In genomic region chr9:113219186-113219936, GRCh38 we compare ENCODE assay signal across 8 cellular contexts. TPM values are rescaled to one million over a fixed set of nuclear protein-coding genes. Genes with fewer than 3 reads are reported as not detected.
DNase-seq lines count a peak whose midpoint lies in the region; ATAC-seq, FAIRE-seq and TF ChIP-seq lines count a peak whose summit lies in the region.

No MANE protein-coding gene starts in this region.

- H3K4me1 ChIP-seq in HepG2 (ENCODE audit: insufficient read depth, low read length) = peaks cover 34% of the 10 kb centered on the region
- H3K4me1 ChIP-seq in body of pancreas = peaks cover 46% of the 10 kb centered on the region
- H3K4me1 ChIP-seq in SJCRH30 = peaks cover 9% of the 10 kb centered on the region

- H3K27ac ChIP-seq in HepG2 (ENCODE audit: extremely low read length, insufficient read depth, low read length) = no peak overlapping the region
- H3K27ac ChIP-seq in body of pancreas = peak overlapping the region in 1 of 4 donors; percentile 53
- no peak overlapping the region for H3K27ac ChIP-seq in SJCRH30

- peak overlapping the region; percentile 87; the same call in 1 of the 2 replicates for H3K9ac ChIP-seq in HepG2 (ENCODE audit: insufficient read depth, low read depth, low read length)

- in situ Hi-C loops in HepG2 (cut with HindIII; ENCODE audit: extremely low pct_ligation_motif_present, low pct_unique_long_range_greater_than_20kb) = no loop called here

- CTCF ChIA-PET in activated CD4-positive, alpha-beta T cell treated with anti-CD3 and anti-CD28 coated beads, Interleukin-2, amount 10 ng/mL, durations not matched to agents 7 days and 5 days (lab: Charles Lee) = interaction anchor here (1.2 to 1.7 kb wide), 4 partner anchors 13 to 56 kb away, joined by 4 to 5 read pairs (median 4); no protein-coding TSS in a partner anchor
- CTCF ChIA-PET in HepG2 (lab: Yijun Ruan, JAX; ENCODE audit: low intra/inter-chr PET ratio, low total read pairs) = no interaction called here

- no peak for FAIRE-seq in HepG2 (lab: Jason Lieb, UNC)

- H3K4me1 Mint-ChIP-seq in activated CD4-positive, alpha-beta T cell treated with anti-CD3 and anti-CD28 coated beads, Interleukin-2, amount 10 ng/mL, durations not matched to agents 7 days and 5 days = peaks cover 56% of the 10 kb centered on the region

- ATAC-seq in HG02885 (IDR thresholded peaks at IDR 0.05; ENCODE audit: poor library complexity, unreplicated experiment) (peak; percentile 42), HepG2 (no peak), body of pancreas (no peak)

- no peaks in the 10 kb centered on the region for H3K9me3 Mint-ChIP-seq in activated CD4-positive, alpha-beta T cell treated with anti-CD3 and anti-CD28 coated beads, Interleukin-2, amount 10 ng/mL, durations not matched to agents 7 days and 5 days

- H3K4me2 ChIP-seq in HepG2 (ENCODE audit: low read depth, low read length) = peak overlapping the region; percentile 85

- intact Hi-C loops in HepG2 (cut with micrococcal nuclease; ENCODE audit: unreplicated experiment) (no loop called here), body of pancreas (cut with DNase I) (no loop called here)

- H2AFZ ChIP-seq in HepG2 (ENCODE audit: low read length) = no peak overlapping the region

- peak overlapping the region; percentile 94 for H3K4me3 Mint-ChIP-seq in activated CD4-positive, alpha-beta T cell treated with anti-CD3 and anti-CD28 coated beads, Interleukin-2, amount 10 ng/mL, durations not matched to agents 7 days and 5 days

- POLR2A ChIA-PET in activated CD4-positive, alpha-beta T cell treated with anti-CD3 and anti-CD28 coated beads, Interleukin-2, amount 10 ng/mL, durations not matched to agents 7 days and 5 days (lab: Charles Lee) = interaction anchor here (0.7 to 1.7 kb wide), 3 partner anchors 8 to 536 kb away, joined by 3 to 5 read pairs (median 3); no protein-coding TSS in a partner anchor
- POLR2A ChIA-PET in HepG2 (lab: Yijun Ruan, JAX) = interaction anchor here (1.5 kb wide), 1 partner anchor 9 kb away, joined by 3 read pairs; no protein-coding TSS in a partner anchor

- WGBS in HepG2 (ENCODE audit: low lambda C conversion rate) = 58% methylated on average over 3 of the region's 3 CpGs
- WGBS in body of pancreas, 2 donors = 67% methylated on average over 3 of the region's 3 CpGs

- H3K9me3 ChIP-seq in HepG2 (ENCODE audit: low read length) (no peaks in the 10 kb centered on the region), body of pancreas (no peaks in the 10 kb centered on the region), SJCRH30 (replicated peaks) (no peaks in the 10 kb centered on the region)

- no peak for DNase-seq in activated CD4-positive, alpha-beta T cell treated with anti-CD3 and anti-CD28 coated beads, Interleukin-2, amount 10 ng/mL, durations not matched to agents 7 days and 5 days
- DNase-seq in activated CD4-positive, alpha-beta T cell treated with anti-CD3 and anti-CD28 coated beads for 4 hours = no peak
- peak; percentile 35 for DNase-seq in SIG-M5 (lab: John Stamatoyannopoulos, UW)
- no peak for DNase-seq in HepG2 (ENCODE audit: low spot score)
- DNase-seq in body of pancreas = no peak
- DNase-seq in NCI-H2029 treated with DMSO at 0.1 percent for 48 hours (lab: John Stamatoyannopoulos, UW) = no peak
- DNase-seq in SJCRH30 = no peak

- H3K4me3 ChIP-seq in HepG2 (replicated peaks in 1 of 3; ENCODE audit: insufficient read depth in 1 of 3, low read depth in 2 of 3, low read length in 3 of 3) (peak overlapping the region; percentile 90 to 92 (median 91); a peak in 4 of 6 replicates), body of pancreas (no peak overlapping the region), SJCRH30 (no peak overlapping the region)

- H3K36me3 ChIP-seq in HepG2 (replicated peaks in 1 of 2; ENCODE audit: control insufficient read depth in 1 of 2, insufficient read depth in 2 of 2, low read length in 2 of 2) = no peaks in the 10 kb centered on the region
- H3K36me3 ChIP-seq in body of pancreas (replicated peaks in 1 of 2; ENCODE audit: insufficient read depth in 1 of 2, low read depth in 2 of 2) = no peaks in the 10 kb centered on the region
- peaks cover 7% of the 10 kb centered on the region; the same call in 1 of the 2 replicates for H3K36me3 ChIP-seq in SJCRH30

- TF ChIP-seq POLR2A in HepG2 (IDR thresholded peaks at IDR 0.05; ENCODE audit: insufficient read depth in 1 of 2, low read depth in 2 of 2, low read length in 2 of 2) (no peak), body of pancreas (IDR thresholded peaks at IDR 0.05) (no peak)

- H3K27me3 ChIP-seq in HepG2 (ENCODE audit: control insufficient read depth in 1 of 2, insufficient read depth in 2 of 2, low read length in 2 of 2) (peaks cover 0 to 3% of the 10 kb centered on the region in 2 experiments; a peak in 1 of 5 replicates), body of pancreas (no peaks in the 10 kb centered on the region), SJCRH30 (no peaks in the 10 kb centered on the region)

- no peaks in the 10 kb centered on the region for H4K20me1 ChIP-seq in HepG2 (ENCODE audit: insufficient read depth, low read length)

- TF ChIP-seq EP300 in HepG2 (IDR thresholded peaks at IDR 0.05; ENCODE audit: low read depth in 2 of 2, low read length in 2 of 2) (no peak), HepG2 (CRISPR knock-in tag; IDR thresholded peaks at IDR 0.05; ENCODE audit: borderline replicate concordance) (no peak)

- peak overlapping the region; percentile 93 for H3K27ac Mint-ChIP-seq in activated CD4-positive, alpha-beta T cell treated with anti-CD3 and anti-CD28 coated beads, Interleukin-2, amount 10 ng/mL, durations not matched to agents 7 days and 5 days

- no peak for TF ChIP-seq CTCF in HepG2 (CRISPR knock-in tag; IDR thresholded peaks at IDR 0.05)
- no peak for TF ChIP-seq CTCF in body of pancreas (IDR thresholded peaks at IDR 0.05)

- peaks cover 7% of the 10 kb centered on the region for H3K36me3 Mint-ChIP-seq in activated CD4-positive, alpha-beta T cell treated with anti-CD3 and anti-CD28 coated beads, Interleukin-2, amount 10 ng/mL, durations not matched to agents 7 days and 5 days (ENCODE audit: low read depth)

- H3K79me2 ChIP-seq in HepG2 (ENCODE audit: insufficient read depth, low read length) = peaks cover 65% of the 10 kb centered on the region

- no TSS peak for BruUV-seq in HepG2 (replicated peaks; lab: Mats Ljungman, UMichigan)

- no peak for TF ChIP-seq RAD21 in HepG2 (CRISPR knock-in tag; IDR thresholded peaks at IDR 0.05)

- no peaks in the 10 kb centered on the region for H3K27me3 Mint-ChIP-seq in activated CD4-positive, alpha-beta T cell treated with anti-CD3 and anti-CD28 coated beads, Interleukin-2, amount 10 ng/mL, durations not matched to agents 7 days and 5 days

RNA-seq across cellular contexts. Expression of gene FKBP15, which starts 1.7 kb away (rescaled TPM):
- 10 to 100 TPM; 33.6 to 39.3 TPM for total RNA-seq in activated CD4-positive, alpha-beta T cell treated with anti-CD3 and anti-CD28 coated beads, Interleukin-2, amount 10 ng/mL, durations not matched to agents 7 days and 5 days
- total RNA-seq in HepG2 (2016; rRNA removed; fragmentation: Illumina TruSeq; extraction: Trizol) = 11.8 and 12.3 TPM in 2 replicates
- total RNA-seq in HepG2 (2016; cell fraction: cytosol; rRNA removed; fragmentation: Illumina TruSeq; extraction: Trizol; ENCODE audit: low read depth) = 1.6 and 2.1 TPM in 2 replicates
- total RNA-seq in HepG2 (2016; cell fraction: insoluble cytoplasmic fraction; rRNA removed; fragmentation: Illumina TruSeq; extraction: Trizol) = 11.1 and 11.2 TPM in 2 replicates
- 2.8 and 3.5 TPM in 2 replicates for total RNA-seq in HepG2 (2016; cell fraction: membrane; rRNA removed; fragmentation: Illumina TruSeq; extraction: Trizol)
- 17.2 and 17.6 TPM in 2 replicates for total RNA-seq in HepG2 (2016; cell fraction: nucleus; rRNA removed; fragmentation: Illumina TruSeq; extraction: Trizol)
- polyA plus RNA-seq in HepG2 (2011; rRNA removed) = 18.6 and 23.4 TPM in 2 replicates
- polyA plus RNA-seq in HepG2 (2011; cell fraction: cytosol; rRNA removed) = 8.3 and 8.9 TPM in 2 replicates
- 26.9 and 27.4 TPM in 2 replicates for polyA plus RNA-seq in HepG2 (2011; cell fraction: nucleus; rRNA removed)
- 7.2 and 7.5 TPM in 2 replicates for polyA plus RNA-seq in HepG2 (2012)
- 0.44 and 0.62 TPM in 2 replicates for polyA plus RNA-seq in HepG2 (2016; cell fraction: cytosol; fragmentation: Illumina TruSeq; extraction: Trizol; ENCODE audit: low read depth)
- polyA plus RNA-seq in HepG2 (2016; cell fraction: insoluble cytoplasmic fraction; fragmentation: Illumina TruSeq; extraction: Trizol; ENCODE audit: low read depth) = 10.7 and 10.8 TPM in 2 replicates
- 1.1 and 1.2 TPM in 2 replicates for polyA plus RNA-seq in HepG2 (2016; cell fraction: membrane; fragmentation: Illumina TruSeq; extraction: Trizol; ENCODE audit: low read depth)
- polyA plus RNA-seq in HepG2 (2016; cell fraction: nucleus; fragmentation: Illumina TruSeq; extraction: Trizol; ENCODE audit: insufficient read depth, low read depth) = 19.2 and 19.7 TPM in 2 replicates
- 78.1 and 115 TPM in 2 replicates for polyA minus RNA-seq in HepG2 (2011; rRNA and poly(A)+ RNA removed; ENCODE audit: low replicate concordance)
- 9.3 and 13.0 TPM in 2 replicates for polyA minus RNA-seq in HepG2 (2011; cell fraction: cytosol; rRNA and poly(A)+ RNA removed)
- polyA minus RNA-seq in HepG2 (2011; cell fraction: nucleus; rRNA and poly(A)+ RNA removed) = 46.9 and 55.0 TPM in 2 replicates
- total RNA-seq in body of pancreas = 10 to 100 TPM; 15.8 to 21.3 TPM
- total RNA-seq in SJCRH30 (2014; rRNA removed; shearing (Covaris generic)) = 22.2 and 26.3 TPM in 2 replicates

RNA-seq across cellular contexts. Expression of gene SLC31A1, which starts 2.0 kb away (rescaled TPM):
- total RNA-seq in activated CD4-positive, alpha-beta T cell treated with anti-CD3 and anti-CD28 coated beads, Interleukin-2, amount 10 ng/mL, durations not matched to agents 7 days and 5 days = 10 to 100 TPM in 1 of 2 experiments, 1 to 10 TPM in 1; 9.2 to 10.4 TPM
- total RNA-seq in HepG2 (2016; rRNA removed; fragmentation: Illumina TruSeq; extraction: Trizol) (45.9 and 70.0 TPM in 2 replicates), body of pancreas (1 to 10 TPM; 6.7 to 7.9 TPM)
- total RNA-seq in HepG2 (2016; cell fraction: cytosol; rRNA removed; fragmentation: Illumina TruSeq; extraction: Trizol; ENCODE audit: low read depth) = 7.1 and 7.4 TPM in 2 replicates
- 48.2 and 69.3 TPM in 2 replicates for total RNA-seq in HepG2 (2016; cell fraction: insoluble cytoplasmic fraction; rRNA removed; fragmentation: Illumina TruSeq; extraction: Trizol)
- 23.8 and 25.3 TPM in 2 replicates for total RNA-seq in HepG2 (2016; cell fraction: membrane; rRNA removed; fragmentation: Illumina TruSeq; extraction: Trizol)
- 54.0 and 61.5 TPM in 2 replicates for total RNA-seq in HepG2 (2016; cell fraction: nucleus; rRNA removed; fragmentation: Illumina TruSeq; extraction: Trizol)
- polyA plus RNA-seq in HepG2 (2011; rRNA removed) = 51.3 and 62.9 TPM in 2 replicates
- 44.6 and 59.9 TPM in 2 replicates for polyA plus RNA-seq in HepG2 (2011; cell fraction: cytosol; rRNA removed)
- 10.5 and 11.9 TPM in 2 replicates for polyA plus RNA-seq in HepG2 (2011; cell fraction: nucleus; rRNA removed)
- polyA plus RNA-seq in HepG2 (2012) = 69.2 and 75.5 TPM in 2 replicates
- 5.7 TPM in 2 replicates for polyA plus RNA-seq in HepG2 (2016; cell fraction: cytosol; fragmentation: Illumina TruSeq; extraction: Trizol; ENCODE audit: low read depth)
- 37.4 and 41.3 TPM in 2 replicates for polyA plus RNA-seq in HepG2 (2016; cell fraction: insoluble cytoplasmic fraction; fragmentation: Illumina TruSeq; extraction: Trizol; ENCODE audit: low read depth)
- 10.6 and 10.8 TPM in 2 replicates for polyA plus RNA-seq in HepG2 (2016; cell fraction: membrane; fragmentation: Illumina TruSeq; extraction: Trizol; ENCODE audit: low read depth)
- polyA plus RNA-seq in HepG2 (2016; cell fraction: nucleus; fragmentation: Illumina TruSeq; extraction: Trizol; ENCODE audit: insufficient read depth, low read depth) = 58.2 and 58.6 TPM in 2 replicates
- 30.4 and 51.6 TPM in 2 replicates for polyA minus RNA-seq in HepG2 (2011; rRNA and poly(A)+ RNA removed; ENCODE audit: low replicate concordance)
- 38.5 and 48.4 TPM in 2 replicates for polyA minus RNA-seq in HepG2 (2011; cell fraction: cytosol; rRNA and poly(A)+ RNA removed)
- 28.3 and 33.1 TPM in 2 replicates for polyA minus RNA-seq in HepG2 (2011; cell fraction: nucleus; rRNA and poly(A)+ RNA removed)
- 28.3 and 28.5 TPM in 2 replicates for total RNA-seq in SJCRH30 (2014; rRNA removed; shearing (Covaris generic))

RNA-seq across cellular contexts. Expression of gene CDC26, which starts 56.0 kb away (rescaled TPM):
- total RNA-seq in activated CD4-positive, alpha-beta T cell treated with anti-CD3 and anti-CD28 coated beads, Interleukin-2, amount 10 ng/mL, durations not matched to agents 7 days and 5 days = 10 to 100 TPM; 28.8 to 31.0 TPM
- total RNA-seq in HepG2 (2016; rRNA removed; fragmentation: Illumina TruSeq; extraction: Trizol) (57.9 and 66.0 TPM in 2 replicates), body of pancreas (10 to 100 TPM; 21.3 to 27.0 TPM)
- total RNA-seq in HepG2 (2016; cell fraction: cytosol; rRNA removed; fragmentation: Illumina TruSeq; extraction: Trizol; ENCODE audit: low read depth) = 64.4 and 64.9 TPM in 2 replicates
- 53.6 and 69.9 TPM in 2 replicates for total RNA-seq in HepG2 (2016; cell fraction: insoluble cytoplasmic fraction; rRNA removed; fragmentation: Illumina TruSeq; extraction: Trizol)
- total RNA-seq in HepG2 (2016; cell fraction: membrane; rRNA removed; fragmentation: Illumina TruSeq; extraction: Trizol) = 78.0 and 88.8 TPM in 2 replicates
- 17.0 and 19.2 TPM in 2 replicates for total RNA-seq in HepG2 (2016; cell fraction: nucleus; rRNA removed; fragmentation: Illumina TruSeq; extraction: Trizol)
- polyA plus RNA-seq in HepG2 (2011; rRNA removed) = 20.2 and 26.6 TPM in 2 replicates
- 11.5 and 18.2 TPM in 2 replicates for polyA plus RNA-seq in HepG2 (2011; cell fraction: cytosol; rRNA removed)
- 4.6 and 8.4 TPM in 2 replicates for polyA plus RNA-seq in HepG2 (2011; cell fraction: nucleus; rRNA removed)
- 26.6 and 34.8 TPM in 2 replicates for polyA plus RNA-seq in HepG2 (2012)
- polyA plus RNA-seq in HepG2 (2016; cell fraction: cytosol; fragmentation: Illumina TruSeq; extraction: Trizol; ENCODE audit: low read depth) = 68.5 and 88.0 TPM in 2 replicates
- polyA plus RNA-seq in HepG2 (2016; cell fraction: insoluble cytoplasmic fraction; fragmentation: Illumina TruSeq; extraction: Trizol; ENCODE audit: low read depth) = 70.2 and 81.1 TPM in 2 replicates
- 72.0 and 84.6 TPM in 2 replicates for polyA plus RNA-seq in HepG2 (2016; cell fraction: membrane; fragmentation: Illumina TruSeq; extraction: Trizol; ENCODE audit: low read depth)
- polyA plus RNA-seq in HepG2 (2016; cell fraction: nucleus; fragmentation: Illumina TruSeq; extraction: Trizol; ENCODE audit: insufficient read depth, low read depth) = 35.6 and 37.3 TPM in 2 replicates
- polyA minus RNA-seq in HepG2 (2011; rRNA and poly(A)+ RNA removed; ENCODE audit: low replicate concordance) = 1.8 and 6.6 TPM in 2 replicates
- 6.4 and 6.8 TPM in 2 replicates for polyA minus RNA-seq in HepG2 (2011; cell fraction: cytosol; rRNA and poly(A)+ RNA removed)
- polyA minus RNA-seq in HepG2 (2011; cell fraction: nucleus; rRNA and poly(A)+ RNA removed) = 6.2 and 6.6 TPM in 2 replicates
- 76.2 and 82.6 TPM in 2 replicates for total RNA-seq in SJCRH30 (2014; rRNA removed; shearing (Covaris generic))

RNA-seq across cellular contexts. Expression of gene PRPF4, which starts 56.1 kb away (rescaled TPM):
- total RNA-seq in activated CD4-positive, alpha-beta T cell treated with anti-CD3 and anti-CD28 coated beads, Interleukin-2, amount 10 ng/mL, durations not matched to agents 7 days and 5 days = 10 to 100 TPM; 30.6 to 32.4 TPM
- total RNA-seq in HepG2 (2016; rRNA removed; fragmentation: Illumina TruSeq; extraction: Trizol) = 49.0 and 64.9 TPM in 2 replicates
- total RNA-seq in HepG2 (2016; cell fraction: cytosol; rRNA removed; fragmentation: Illumina TruSeq; extraction: Trizol; ENCODE audit: low read depth) = 8.0 and 8.5 TPM in 2 replicates
- 46.7 and 66.8 TPM in 2 replicates for total RNA-seq in HepG2 (2016; cell fraction: insoluble cytoplasmic fraction; rRNA removed; fragmentation: Illumina TruSeq; extraction: Trizol)
- 22.5 and 24.5 TPM in 2 replicates for total RNA-seq in HepG2 (2016; cell fraction: membrane; rRNA removed; fragmentation: Illumina TruSeq; extraction: Trizol)
- 19.4 and 23.0 TPM in 2 replicates for total RNA-seq in HepG2 (2016; cell fraction: nucleus; rRNA removed; fragmentation: Illumina TruSeq; extraction: Trizol)
- 10.3 and 11.1 TPM in 2 replicates for polyA plus RNA-seq in HepG2 (2011; rRNA removed)
- 10.7 and 12.9 TPM in 2 replicates for polyA plus RNA-seq in HepG2 (2011; cell fraction: cytosol; rRNA removed)
- polyA plus RNA-seq in HepG2 (2011; cell fraction: nucleus; rRNA removed) = 6.0 and 8.7 TPM in 2 replicates
- 17.9 and 20.6 TPM in 2 replicates for polyA plus RNA-seq in HepG2 (2012)
- polyA plus RNA-seq in HepG2 (2016; cell fraction: cytosol; fragmentation: Illumina TruSeq; extraction: Trizol; ENCODE audit: low read depth) = 3.8 and 4.4 TPM in 2 replicates
- polyA plus RNA-seq in HepG2 (2016; cell fraction: insoluble cytoplasmic fraction; fragmentation: Illumina TruSeq; extraction: Trizol; ENCODE audit: low read depth) = 55.6 and 56.7 TPM in 2 replicates
- polyA plus RNA-seq in HepG2 (2016; cell fraction: membrane; fragmentation: Illumina TruSeq; extraction: Trizol; ENCODE audit: low read depth) = 11.3 and 13.5 TPM in 2 replicates
- polyA plus RNA-seq in HepG2 (2016; cell fraction: nucleus; fragmentation: Illumina TruSeq; extraction: Trizol; ENCODE audit: insufficient read depth, low read depth) = 27.1 and 29.6 TPM in 2 replicates
- 10.5 and 29.0 TPM in 2 replicates for polyA minus RNA-seq in HepG2 (2011; rRNA and poly(A)+ RNA removed; ENCODE audit: low replicate concordance)
- 9.0 and 11.3 TPM in 2 replicates for polyA minus RNA-seq in HepG2 (2011; cell fraction: cytosol; rRNA and poly(A)+ RNA removed)
- polyA minus RNA-seq in HepG2 (2011; cell fraction: nucleus; rRNA and poly(A)+ RNA removed) = 6.8 and 10.8 TPM in 2 replicates
- 10 to 100 TPM in 1 of 2 donors, 1 to 10 TPM in 1; 5.6 to 10.1 TPM for total RNA-seq in body of pancreas
- 74.3 and 74.4 TPM in 2 replicates for total RNA-seq in SJCRH30 (2014; rRNA removed; shearing (Covaris generic))

Comparison
In these comparisons a context has a peak if more than half of its experiments do, and no peak if none do; other contexts are left out.
1. H3K4me3 ChIP-seq: peak in HepG2 (3 of 3); none in body of pancreas (0 of 2) and SJCRH30 (single experiment).